21 cellular contexts compared by ENCODE assay signal in the genomic region with DNA sequence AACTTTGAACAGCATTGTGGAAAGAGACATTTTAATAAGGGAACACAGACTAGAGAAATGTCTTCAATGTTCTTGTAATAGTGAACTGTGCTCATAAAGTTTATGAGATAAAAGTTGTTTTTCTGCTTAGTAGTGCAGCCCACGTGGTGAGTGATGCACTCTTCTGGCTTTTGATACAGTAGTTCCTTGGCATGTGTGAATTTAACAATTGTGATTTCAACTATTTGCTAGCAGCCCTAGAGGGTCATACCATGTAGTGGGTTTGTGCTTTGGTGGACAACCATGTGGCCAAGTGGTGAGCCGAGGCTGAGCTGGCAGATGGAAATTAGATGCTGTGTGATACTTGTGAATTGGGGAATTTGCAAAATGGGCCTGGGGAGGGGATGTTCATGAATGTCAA.
"Had no signal": no experiment of that assay in that cellular context is flagged by ENCODE, and none has a peak within 500 bp of the region (broad histone marks: within the 10 kb centered on the region; RNA-seq: fewer than 3 reads in every experiment).

No MANE protein-coding gene starts in this region.

- H3K27me3 Mint-ChIP-seq: activated CD8-positive, alpha-beta memory T cell treated with anti-CD3 and anti-CD28 coated beads, Interleukin-2, amount 10 ng/mL, durations not matched to agents 7 days and 5 days had no signal

- H3K36me3 Mint-ChIP-seq: activated CD8-positive, alpha-beta memory T cell treated with anti-CD3 and anti-CD28 coated beads, Interleukin-2, amount 10 ng/mL, durations not matched to agents 7 days and 5 days; activated naive CD4-positive, alpha-beta T cell treated with anti-CD3 and anti-CD28 coated beads, Interleukin-2, amount 50 U/mL, for 24 hours had no signal

- H3K4me1 Mint-ChIP-seq: activated B cell treated with CpG ODN at 0.5 μM for 24 hours; activated CD4-positive, alpha-beta T cell treated with anti-CD3 and anti-CD28 coated beads, Interleukin-2, amount 10 ng/mL, durations not matched to agents 24 days and 14 days; activated CD8-positive, alpha-beta memory T cell treated with anti-CD3 and anti-CD28 coated beads, Interleukin-2, amount 10 ng/mL, durations not matched to agents 7 days and 5 days; activated naive CD4-positive, alpha-beta T cell treated with anti-CD3 and anti-CD28 coated beads, Interleukin-2, amount 50 U/mL, for 24 hours had no signal

- H3K9me3 Mint-ChIP-seq: activated CD4-positive, alpha-beta T cell treated with anti-CD3 and anti-CD28 coated beads, Interleukin-2, amount 10 ng/mL, durations not matched to agents 24 days and 14 days; activated T-cell treated with anti-CD3 and anti-CD28 coated beads, Interleukin-2, amount 50 U/mL, for 24 hours; activated T-helper 1 cell treated with anti-CD3 and anti-CD28 coated beads, Interleukin-12 subunit alpha, Interleukin-12 subunit beta, Interleukin-2, Interleukin-4 antibody, amounts not matched to agents 30 ng/mL and 10 ng/mL and 1 ng/mL, durations not matched to agents 14 hours and 24 hours and 36 hours; T-helper 1 cell treated with Interleukin-12 subunit alpha and Interleukin-12 subunit beta and Interleukin-4 antibody, amounts not matched to agents 30 μg/mL and 1 μg/mL, for 36 hours had no signal

- H3K4me3 Mint-ChIP-seq: activated B cell treated with CpG ODN at 0.5 μM for 24 hours; activated CD4-positive, alpha-beta T cell treated with anti-CD3 and anti-CD28 coated beads, Interleukin-2, amount 10 ng/mL, durations not matched to agents 24 days and 14 days; activated CD8-positive, alpha-beta memory T cell treated with anti-CD3 and anti-CD28 coated beads, Interleukin-2, amount 10 ng/mL, durations not matched to agents 7 days and 5 days; activated naive CD4-positive, alpha-beta T cell treated with anti-CD3 and anti-CD28 coated beads, Interleukin-2, amount 50 U/mL, for 24 hours; activated T-cell treated with anti-CD3 and anti-CD28 coated beads, Interleukin-2, amount 50 U/mL, for 24 hours; activated T-helper 1 cell treated with anti-CD3 and anti-CD28 coated beads, Interleukin-12 subunit alpha, Interleukin-12 subunit beta, Interleukin-2, Interleukin-4 antibody, amounts not matched to agents 30 ng/mL and 10 ng/mL and 1 ng/mL, durations not matched to agents 14 hours and 24 hours and 36 hours; T-helper 1 cell treated with Interleukin-12 subunit alpha and Interleukin-12 subunit beta and Interleukin-4 antibody, amounts not matched to agents 30 μg/mL and 1 μg/mL, for 36 hours had no signal

- DNase-seq: activated B cell treated with CpG ODN at 0.5 μM for 24 hours; activated CD4-positive, alpha-beta T cell treated with anti-CD3 and anti-CD28 coated beads for 1 hour; activated CD4-positive, alpha-beta T cell treated with anti-CD3 and anti-CD28 coated beads, Interleukin-2, amount 10 ng/mL, durations not matched to agents 24 days and 14 days; activated CD4-positive, alpha-beta T cell treated with anti-CD3 and anti-CD28 coated beads, Interleukin-2, amount 50 U/mL, for 48 hours; activated CD8-positive, alpha-beta memory T cell treated with anti-CD3 and anti-CD28 coated beads, Interleukin-2, amount 10 ng/mL, durations not matched to agents 7 days and 5 days; activated effector memory CD4-positive, alpha-beta T cell treated with Interleukin-2 at 50 U/mL for 16 hours; activated naive CD4-positive, alpha-beta T cell; activated T-cell treated with anti-CD3 and anti-CD28 coated beads, Interleukin-2, amount 50 U/mL, for 24 hours; aorta; central memory CD4-positive, alpha-beta T cell; NCI-H1105 treated with DMSO at 0.1 percent for 48 hours; NCI-H1436 treated with DMSO at 0.1 percent for 48 hours; NCI-H187; NCI-H2081; NCI-H446; NCI-H524; PC-3; SHP77 treated with DMSO at 0.1 percent for 48 hours had no signal

- ATAC-seq: activated CD8-positive, alpha-beta memory T cell treated with anti-CD3 and anti-CD28 coated beads, Interleukin-2, amount 10 ng/mL, durations not matched to agents 7 days and 5 days; PC-3 had no signal

- H3K27ac Mint-ChIP-seq: activated B cell treated with CpG ODN at 0.5 μM for 24 hours; activated CD4-positive, alpha-beta T cell treated with anti-CD3 and anti-CD28 coated beads, Interleukin-2, amount 10 ng/mL, durations not matched to agents 24 days and 14 days; activated CD8-positive, alpha-beta memory T cell treated with anti-CD3 and anti-CD28 coated beads, Interleukin-2, amount 10 ng/mL, durations not matched to agents 7 days and 5 days; activated naive CD4-positive, alpha-beta T cell treated with anti-CD3 and anti-CD28 coated beads, Interleukin-2, amount 50 U/mL, for 24 hours; activated T-cell treated with anti-CD3 and anti-CD28 coated beads, Interleukin-2, amount 50 U/mL, for 24 hours; activated T-helper 1 cell treated with anti-CD3 and anti-CD28 coated beads, Interleukin-12 subunit alpha, Interleukin-12 subunit beta, Interleukin-2, Interleukin-4 antibody, amounts not matched to agents 30 ng/mL and 10 ng/mL and 1 ng/mL, durations not matched to agents 14 hours and 24 hours and 36 hours; T-helper 1 cell treated with Interleukin-12 subunit alpha and Interleukin-12 subunit beta and Interleukin-4 antibody, amounts not matched to agents 30 μg/mL and 1 μg/mL, for 36 hours had no signal
